14 cellular contexts compared by ENCODE assay signal in the genomic region with DNA sequence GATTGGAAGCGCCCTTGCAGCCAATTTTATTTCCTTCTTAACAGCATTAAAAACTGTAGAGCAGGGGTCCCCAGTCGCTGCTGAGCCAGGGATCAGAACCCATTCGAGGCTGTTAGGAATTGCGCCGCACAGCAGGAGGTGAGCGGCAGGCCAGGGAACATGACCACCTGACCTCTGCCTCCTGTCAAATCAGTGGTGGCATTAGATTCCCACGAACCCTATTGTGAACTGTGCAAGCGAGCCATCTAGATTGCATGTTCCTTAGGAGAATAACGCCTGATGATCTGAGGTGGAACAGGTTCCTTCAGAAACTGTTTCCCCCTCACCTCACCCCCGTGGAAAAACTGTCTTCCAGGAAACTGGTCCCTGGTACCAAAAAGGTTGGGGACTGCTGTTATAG.
DNase-seq lines count a peak whose midpoint lies in the region; ATAC-seq, FAIRE-seq and TF ChIP-seq lines count a peak whose summit lies in the region.
"Had no signal": no experiment of that assay in that cellular context is flagged by ENCODE, and none has a peak within 500 bp of the region (broad histone marks: within the 10 kb centered on the region; RNA-seq: fewer than 3 reads in every experiment).

No MANE protein-coding gene starts in this region.

- H3K79me2 ChIP-seq in Loucy (ENCODE audit: insufficient read depth, low read length) (peaks cover 4% of the 10 kb centered on the region; the same call in 1 of the 2 replicates), endothelial cell of umbilical vein (ENCODE audit: control insufficient read depth, insufficient read depth, low read length) (no peaks in the 10 kb centered on the region)

- no peak overlapping the region for H2AFZ ChIP-seq in Loucy (ENCODE audit: low read length)
- peak overlapping the region; percentile 44 for H2AFZ ChIP-seq in endothelial cell of umbilical vein (ENCODE audit: low read depth, low read length)
- H2AFZ ChIP-seq: GM23248 had no signal

- peak overlapping the region; percentile 70 for H3K9ac ChIP-seq in Loucy (ENCODE audit: low read depth, low read length, poor library complexity, severe bottlenecking)
- no peak overlapping the region for H3K9ac ChIP-seq in endothelial cell of umbilical vein (replicated peaks; ENCODE audit: extremely low read depth, insufficient read depth, low read length)
- H3K9ac ChIP-seq: GM23248 had no signal

- no peak for TF ChIP-seq CTCF in Loucy (conservative IDR thresholded peaks at IDR 0.05; ENCODE audit: low read length)
- TF ChIP-seq CTCF in endothelial cell of umbilical vein (IDR thresholded peaks at IDR 0.05; ENCODE audit: extremely low read depth in 1 of 2, insufficient read depth in 1 of 2, low read depth in 1 of 2, low read length in 2 of 2), result no peak

- FAIRE-seq in endothelial cell of umbilical vein (lab: Jason Lieb, UNC) (peak; percentile 21), HTR-8/SVneo (lab: Jason Lieb, UNC) (no peak)

- H4K20me1 ChIP-seq in Loucy (ENCODE audit: insufficient read depth, low read length, poor library complexity, severe bottlenecking) (no peaks in the 10 kb centered on the region), endothelial cell of umbilical vein (replicated peaks; ENCODE audit: control insufficient read depth, extremely low read depth, insufficient read depth, low read length) (no peaks in the 10 kb centered on the region)

- H3K27ac Mint-ChIP-seq in stimulated activated naive CD8-positive, alpha-beta T cell treated with anti-CD3 and anti-CD28 coated beads, Interleukin-15, Interleukin-2, amounts not matched to agents 100 ng/mL and 50 ng/mL, for 24 hours, result peak overlapping the region; percentile 33
- no peak overlapping the region for H3K27ac Mint-ChIP-seq in stimulated activated naive CD8-positive, alpha-beta T cell treated with anti-CD3 and anti-CD28 coated beads, Interleukin-15, amount 100 ng/mL, for 72 hours
- H3K27ac Mint-ChIP-seq: CD8-positive, alpha-beta T cell had no signal

- intact Hi-C loops in endothelial cell of umbilical vein (cut with micrococcal nuclease), result no loop called here
- intact Hi-C loops in Right ventricle myocardium superior (cut with DNase I), result no loop called here

- TF ChIP-seq POLR2A in endothelial cell of umbilical vein (IDR thresholded peaks at IDR 0.05; ENCODE audit: low read depth, low read length), result no peak

- no peaks in the 10 kb centered on the region for H3K27me3 Mint-ChIP-seq in stimulated activated naive CD8-positive, alpha-beta T cell treated with anti-CD3 and anti-CD28 coated beads, Interleukin-15, Interleukin-2, amounts not matched to agents 100 ng/mL and 50 ng/mL, for 24 hours
- no peaks in the 10 kb centered on the region for H3K27me3 Mint-ChIP-seq in stimulated activated naive CD8-positive, alpha-beta T cell treated with anti-CD3 and anti-CD28 coated beads, Interleukin-15, amount 100 ng/mL, for 72 hours

- H3K36me3 ChIP-seq in Loucy (ENCODE audit: insufficient read depth, low read length) (peaks cover 52% of the 10 kb centered on the region), endothelial cell of umbilical vein (ENCODE audit: control insufficient read depth in 2 of 2, extremely low read depth in 1 of 2, insufficient read depth in 2 of 2, low read length in 2 of 2) (no peaks in the 10 kb centered on the region)

- peaks cover 35% of the 10 kb centered on the region for H3K4me1 Mint-ChIP-seq in stimulated activated naive CD8-positive, alpha-beta T cell treated with anti-CD3 and anti-CD28 coated beads, Interleukin-15, Interleukin-2, amounts not matched to agents 100 ng/mL and 50 ng/mL, for 24 hours (ENCODE audit: low read depth)
- H3K4me1 Mint-ChIP-seq in stimulated activated naive CD8-positive, alpha-beta T cell treated with anti-CD3 and anti-CD28 coated beads, Interleukin-15, amount 100 ng/mL, for 72 hours, result peaks cover 25% of the 10 kb centered on the region

- DNase-seq in stimulated activated naive CD8-positive, alpha-beta T cell treated with anti-CD3 and anti-CD28 coated beads, Interleukin-15, amount 100 ng/mL, for 72 hours, result no peak
- peak; percentile 1 for DNase-seq in endothelial cell of umbilical vein (ENCODE audit: low read depth, low spot score)
- no peak for DNase-seq in HTR-8/SVneo (ENCODE audit: insufficient read length, low spot score)
- DNase-seq in medulla oblongata (ENCODE audit: extremely low spot score), result no peak
- DNase-seq in Right ventricle myocardium superior, result no peak
- DNase-seq: CD8-positive, alpha-beta T cell; GM23248; KG1; NCI-H1092 treated with DMSO at 0.1 percent for 48 hours; NCI-H1694; NCI-H524 had no signal

- H3K27me3 ChIP-seq in Loucy (ENCODE audit: insufficient read depth, low read length, poor library complexity, severe bottlenecking), result no peaks in the 10 kb centered on the region
- no peaks in the 10 kb centered on the region for H3K27me3 ChIP-seq in endothelial cell of umbilical vein (ENCODE audit: control insufficient read depth in 2 of 2, insufficient read depth in 2 of 2, low read length in 2 of 2)

- H3K9me2 ChIP-seq in Loucy (replicated peaks; ENCODE audit: low read depth, low read length), result no peaks in the 10 kb centered on the region

- no peak overlapping the region for H3K4me3 ChIP-seq in Loucy (ENCODE audit: low read length, poor library complexity, severe bottlenecking)
- no peak overlapping the region for H3K4me3 ChIP-seq in endothelial cell of umbilical vein (replicated peaks in 1 of 3; ENCODE audit: insufficient read depth in 1 of 3, low read depth in 1 of 3, low read length in 3 of 3)
- H3K4me3 ChIP-seq: GM23248 had no signal

- peaks cover 50% of the 10 kb centered on the region for H3K36me3 Mint-ChIP-seq in stimulated activated naive CD8-positive, alpha-beta T cell treated with anti-CD3 and anti-CD28 coated beads, Interleukin-15, Interleukin-2, amounts not matched to agents 100 ng/mL and 50 ng/mL, for 24 hours (ENCODE audit: low read depth)

- H3K4me2 ChIP-seq in Loucy (ENCODE audit: low read depth, low read length, poor library complexity, severe bottlenecking), result peak overlapping the region; percentile 72
- H3K4me2 ChIP-seq in endothelial cell of umbilical vein (ENCODE audit: insufficient read depth, low read length), result peak overlapping the region; percentile 56

- H3K27ac ChIP-seq in endothelial cell of umbilical vein (ENCODE audit: insufficient read depth, low read depth, low read length), result no peak overlapping the region
- H3K27ac ChIP-seq: GM23248 had no signal

- H3K9me3 Mint-ChIP-seq in stimulated activated naive CD8-positive, alpha-beta T cell treated with anti-CD3 and anti-CD28 coated beads, Interleukin-15, Interleukin-2, amounts not matched to agents 100 ng/mL and 50 ng/mL, for 24 hours, result no peaks in the 10 kb centered on the region
- H3K9me3 Mint-ChIP-seq in stimulated activated naive CD8-positive, alpha-beta T cell treated with anti-CD3 and anti-CD28 coated beads, Interleukin-15, amount 100 ng/mL, for 72 hours, result no peaks in the 10 kb centered on the region
- H3K9me3 Mint-ChIP-seq: CD8-positive, alpha-beta T cell had no signal

- H3K4me3 Mint-ChIP-seq in stimulated activated naive CD8-positive, alpha-beta T cell treated with anti-CD3 and anti-CD28 coated beads, Interleukin-15, Interleukin-2, amounts not matched to agents 100 ng/mL and 50 ng/mL, for 24 hours, result no peak overlapping the region
- H3K4me3 Mint-ChIP-seq in stimulated activated naive CD8-positive, alpha-beta T cell treated with anti-CD3 and anti-CD28 coated beads, Interleukin-15, amount 100 ng/mL, for 72 hours, result no peak overlapping the region
- H3K4me3 Mint-ChIP-seq: CD8-positive, alpha-beta T cell had no signal

- CTCF ChIA-PET in endothelial cell of umbilical vein (lab: Charles Lee), result no interaction called here

- no peak for ATAC-seq in stimulated activated naive CD8-positive, alpha-beta T cell treated with anti-CD3 and anti-CD28 coated beads, Interleukin-15, amount 100 ng/mL, for 72 hours
- ATAC-seq in Right ventricle myocardium superior (ENCODE audit: poor library complexity), result no peak
- ATAC-seq: CD8-positive, alpha-beta T cell; Panc1 had no signal

- peaks cover 82% of the 10 kb centered on the region for H3K4me1 ChIP-seq in Loucy (ENCODE audit: insufficient read depth, low read length, poor library complexity, severe bottlenecking)
- H3K4me1 ChIP-seq in endothelial cell of umbilical vein (ENCODE audit: control insufficient read depth, extremely low read depth, insufficient read depth, low read length), result peaks cover 12% of the 10 kb centered on the region

- no peaks in the 10 kb centered on the region for H3K9me1 ChIP-seq in endothelial cell of umbilical vein (replicated peaks; ENCODE audit: control insufficient read depth, extremely low read depth, insufficient read depth, low read length)

- POLR2A ChIA-PET in endothelial cell of umbilical vein (lab: Charles Lee), result no interaction called here

- no TSS peak for BruUV-seq in endothelial cell of umbilical vein (replicated peaks; lab: Mats Ljungman, UMichigan)

- H3F3A ChIP-seq in Loucy (ENCODE audit: low read depth), result peaks cover 10% of the 10 kb centered on the region

- no peaks in the 10 kb centered on the region for H3K9me3 ChIP-seq in Loucy (ENCODE audit: insufficient read depth, low read depth, low read length)
- H3K9me3 ChIP-seq in endothelial cell of umbilical vein (replicated peaks; ENCODE audit: control insufficient read depth, insufficient read depth, low read length), result no peaks in the 10 kb centered on the region

- dilution Hi-C loops in endothelial cell of umbilical vein (cut with MboI; ENCODE audit: extremely low pct_ligation_motif_present, low sequenced_read_pairs), result no loop called here

TF ChIP-seq in endothelial cell of umbilical vein, 7 proteins besides CTCF, POLR2A, EP300 and RAD21:
- TF ChIP-seq EZH2 (IDR thresholded peaks at IDR 0.05; ENCODE audit: borderline replicate concordance, low read depth, low read length, severe bottlenecking) (no peak), GATA2 (IDR thresholded peaks at IDR 0.05; ENCODE audit: insufficient read depth, insufficient read length, low read depth, low read length) (no peak), JUN (IDR thresholded peaks at IDR 0.05; ENCODE audit: borderline replicate concordance, insufficient read depth, insufficient read length, low read depth) (no peak), MAX (IDR thresholded peaks at IDR 0.05; ENCODE audit: insufficient read depth, insufficient read length) (no peak), POLR2AphosphoS5 (IDR thresholded peaks at IDR 0.05; ENCODE audit: insufficient read depth, low read depth, low read length) (no peak), FOS (IDR thresholded peaks at IDR 0.05; ENCODE audit: borderline replicate concordance, insufficient read depth, low read length) (no peak), MYC (IDR thresholded peaks at IDR 0.05; ENCODE audit: low read depth, low read length) (no peak)
